ENCODE assay signal across 8 cellular contexts in the genomic region with DNA sequence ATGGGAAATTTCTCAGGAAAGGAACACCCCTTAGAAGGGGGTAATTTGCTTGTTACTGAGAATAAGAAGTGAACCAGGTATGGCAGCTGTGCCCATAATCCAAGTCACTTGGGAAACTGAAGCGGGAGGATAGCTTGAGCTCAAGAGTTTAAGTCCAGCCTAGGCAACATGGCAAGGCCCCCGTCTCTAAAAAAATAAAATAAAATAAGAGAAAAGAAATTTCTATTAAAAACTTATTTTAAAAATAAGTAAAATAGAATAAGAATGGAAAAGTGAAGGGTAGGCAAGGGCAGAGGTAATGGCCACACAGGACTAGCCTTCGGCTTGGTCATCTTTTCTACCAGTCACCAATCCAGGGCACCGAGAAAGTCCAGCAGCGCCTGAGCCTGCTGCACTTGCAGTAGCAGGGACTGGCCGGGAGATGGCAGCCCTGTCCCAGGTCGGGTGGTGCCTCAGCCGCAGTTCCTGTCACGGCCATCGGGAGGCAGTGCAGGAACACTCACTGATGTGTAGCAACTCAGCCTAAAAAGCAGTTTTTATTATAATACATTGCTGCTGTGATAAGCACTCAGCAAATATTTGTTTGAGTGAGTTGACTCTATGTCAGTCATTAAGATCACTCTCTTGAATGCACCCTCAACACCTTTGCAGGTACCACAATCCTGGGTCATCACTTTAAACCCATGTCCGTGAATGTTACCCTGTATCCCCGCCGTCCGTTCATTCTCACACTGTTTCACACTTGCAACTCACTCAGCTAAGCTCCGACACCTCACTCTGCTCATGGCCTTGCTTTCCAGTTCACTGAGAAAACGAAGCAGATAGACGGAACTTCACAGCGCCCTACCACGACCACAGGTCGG. TPM values are rescaled to one million over a fixed set of nuclear protein-coding genes. Genes with fewer than 3 reads are reported as not detected.
A peak's percentile ranks its signal among the peaks of the same experiment; 100 is the strongest.
DNase-seq lines count a peak whose midpoint lies in the region; ATAC-seq, FAIRE-seq and TF ChIP-seq lines count a peak whose summit lies in the region.

No MANE protein-coding gene starts in this region.

- H3K4me3 ChIP-seq in OCI-LY3 (ENCODE audit: low read length): peak overlapping the region; percentile 60

- H3K4me1 ChIP-seq in OCI-LY3 (ENCODE audit: low read length): peaks cover 7% of the 10 kb centered on the region

- H3K4me2 ChIP-seq in OCI-LY3 (ENCODE audit: low read length): peak overlapping the region; percentile 77

- peaks cover 10% of the 10 kb centered on the region for H3K27me3 ChIP-seq in OCI-LY3 (ENCODE audit: low read depth, low read length)

- H3K9me3 ChIP-seq in OCI-LY3 (ENCODE audit: insufficient read depth, low read length): no peaks in the 10 kb centered on the region

- H2AFZ ChIP-seq in OCI-LY3 (ENCODE audit: low read depth, low read length): peak overlapping the region; percentile 42

- H3K27ac Mint-ChIP-seq in naive B cell: peak overlapping the region; percentile 9 to 95 (median 83)
- no peak overlapping the region for H3K27ac Mint-ChIP-seq in stimulated activated effector memory CD8-positive, alpha-beta T cell treated with anti-CD3 and anti-CD28 coated beads, Interleukin-12 subunit alpha, Interleukin-12 subunit beta, amount 100 ng/mL, for 72 hours

- H3K27me3 Mint-ChIP-seq in naive B cell: no peaks in the 10 kb centered on the region

- no peaks in the 10 kb centered on the region for H3K79me2 ChIP-seq in OCI-LY3 (ENCODE audit: low read length)

- no peaks in the 10 kb centered on the region for H3K9me3 Mint-ChIP-seq in naive B cell
- no peaks in the 10 kb centered on the region for H3K9me3 Mint-ChIP-seq in stimulated activated effector memory CD8-positive, alpha-beta T cell treated with anti-CD3 and anti-CD28 coated beads, Interleukin-12 subunit alpha, Interleukin-12 subunit beta, amount 100 ng/mL, for 72 hours

- H3K27ac ChIP-seq in OCI-LY3 (ENCODE audit: low read length): no peak overlapping the region

- peaks cover 23 to 33% (median 26%) of the 10 kb centered on the region in 3 donors for H3K4me1 Mint-ChIP-seq in naive B cell
- H3K4me1 Mint-ChIP-seq in stimulated activated effector memory CD8-positive, alpha-beta T cell treated with anti-CD3 and anti-CD28 coated beads, Interleukin-12 subunit alpha, Interleukin-12 subunit beta, amount 100 ng/mL, for 72 hours: no peaks in the 10 kb centered on the region

- TF ChIP-seq CTCF in OCI-LY3 (IDR thresholded peaks at IDR 0.05; ENCODE audit: low read depth, low read length): peak; percentile 100

- ATAC-seq in GM21390 (IDR thresholded peaks at IDR 0.05; ENCODE audit: unreplicated experiment): peak; percentile 90
- ATAC-seq in esophagus mucosa: peak; percentile 100
- ATAC-seq in naive B cell (ENCODE audit: low read depth in 2 of 2): peak; percentile 89 to 91
- peak; percentile 92 for ATAC-seq in stimulated activated effector memory CD8-positive, alpha-beta T cell treated with anti-CD3 and anti-CD28 coated beads, Interleukin-12 subunit alpha, Interleukin-12 subunit beta, amount 100 ng/mL, for 72 hours

- H3K9ac ChIP-seq in OCI-LY3 (ENCODE audit: low read length): peak overlapping the region; percentile 6; the same call in 1 of the 2 replicates

- no peaks in the 10 kb centered on the region for H3K36me3 ChIP-seq in OCI-LY3 (replicated peaks; ENCODE audit: low read depth, low read length)

- DNase-seq in DMS 273 (lab: John Stamatoyannopoulos, UW; ENCODE audit: unreplicated experiment): peak; percentile 89
- DNase-seq in HTR-8/SVneo (ENCODE audit: insufficient read length, low spot score): peak; percentile 78
- peak; percentile 86 for DNase-seq in activated T-cell treated with anti-CD3 and anti-CD28 coated beads for 24 hours (ENCODE audit: low read depth)
- DNase-seq in naive B cell: peak; percentile 89
- DNase-seq in stimulated activated effector memory CD8-positive, alpha-beta T cell treated with anti-CD3 and anti-CD28 coated beads, Interleukin-12 subunit alpha, Interleukin-12 subunit beta, amount 100 ng/mL, for 72 hours (ENCODE audit: low spot score in 2 of 2): peak; percentile 97 to 98

- peak; percentile 87 for FAIRE-seq in HTR-8/SVneo (lab: Jason Lieb, UNC)

- H4K20me1 ChIP-seq in OCI-LY3 (ENCODE audit: insufficient read depth, low read length): no peaks in the 10 kb centered on the region

- no peaks in the 10 kb centered on the region for H3K36me3 Mint-ChIP-seq in naive B cell
- H3K36me3 Mint-ChIP-seq in stimulated activated effector memory CD8-positive, alpha-beta T cell treated with anti-CD3 and anti-CD28 coated beads, Interleukin-12 subunit alpha, Interleukin-12 subunit beta, amount 100 ng/mL, for 72 hours: no peaks in the 10 kb centered on the region

- peak overlapping the region; percentile 19 to 75 (median 56) for H3K4me3 Mint-ChIP-seq in naive B cell
- H3K4me3 Mint-ChIP-seq in stimulated activated effector memory CD8-positive, alpha-beta T cell treated with anti-CD3 and anti-CD28 coated beads, Interleukin-12 subunit alpha, Interleukin-12 subunit beta, amount 100 ng/mL, for 72 hours: no peak overlapping the region

RNA-seq across cellular contexts. Expression of a gene that starts 23.2 kb away (rescaled TPM):
- total RNA-seq in esophagus mucosa: not detected
- polyA plus RNA-seq in naive B cell (ENCODE audit: low read depth in 6 of 6): under 1 TPM in 5 of 6 donors, not detected in 1; 0.09 to 0.54 (median 0.31) TPM
